In the genomic region with DNA sequence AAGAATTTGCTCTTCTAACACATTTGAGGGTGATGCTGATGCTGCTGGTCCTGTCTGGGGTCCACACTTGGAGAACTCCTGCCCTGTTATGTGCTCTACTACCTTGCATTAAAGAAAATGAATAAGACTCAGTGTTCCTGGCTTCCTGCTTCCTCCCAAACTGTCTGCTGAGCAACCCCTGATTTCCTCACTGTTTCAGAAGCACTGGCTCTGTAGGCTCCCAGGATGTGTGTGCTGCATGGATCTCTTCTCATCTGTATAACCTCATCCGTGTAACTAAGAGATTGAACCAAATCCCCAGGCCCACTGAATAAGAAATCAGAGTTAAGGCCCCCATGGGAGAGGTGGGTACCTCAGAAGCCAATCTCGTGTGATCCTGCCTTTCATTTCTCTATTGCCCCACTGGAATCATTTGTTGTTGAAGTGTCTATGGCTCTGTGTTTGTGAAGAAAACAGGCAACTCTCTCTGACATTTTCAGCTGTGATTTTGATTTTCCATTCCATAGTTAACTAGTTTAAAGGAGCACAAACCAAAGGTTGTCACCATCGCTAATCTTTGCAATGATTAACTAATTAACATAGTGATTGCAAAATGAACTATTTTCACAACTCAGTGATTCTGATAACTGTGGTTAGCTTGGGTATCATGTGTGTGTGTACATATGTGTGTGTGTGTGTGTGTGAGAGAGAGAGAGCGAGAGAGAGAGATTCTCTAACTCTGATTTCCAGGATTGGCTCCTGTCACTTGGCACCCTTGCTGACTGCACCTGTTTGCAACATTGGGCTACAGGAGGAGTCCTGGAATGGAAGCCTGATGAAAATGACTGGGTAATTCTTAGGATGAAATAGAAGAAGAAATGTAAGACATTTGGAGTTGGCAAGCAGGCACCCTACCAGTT, we compare ENCODE assay signal across 12 cellular contexts.
"Had no signal": no experiment of that assay in that cellular context is flagged by ENCODE, and none has a peak within 500 bp of the region (broad histone marks: within the 10 kb centered on the region; RNA-seq: fewer than 3 reads in every experiment).

No MANE protein-coding gene starts in this region.

- H3K4me1 Mint-ChIP-seq: activated CD4-positive, alpha-beta memory T cell treated with anti-CD3 and anti-CD28 coated beads, Interleukin-2, amount 10 ng/mL, durations not matched to agents 7 days and 5 days had no signal

- DNase-seq: activated CD4-positive, alpha-beta memory T cell treated with anti-CD3 and anti-CD28 coated beads, Interleukin-2, amount 10 ng/mL, durations not matched to agents 7 days and 5 days; activated CD8-positive, alpha-beta memory T cell treated with anti-CD3 and anti-CD28 coated beads, Interleukin-2, amount 50 U/mL, for 4 hours; colonic mucosa; lower lobe of right lung; midbrain; naive B cell; stimulated activated CD4-positive, alpha-beta T cell treated with anti-CD3 and anti-CD28 coated beads, Interleukin-4, amount 100 ng/mL, for 4 hours; uterus had no signal

- H3K4me1 ChIP-seq: colonic mucosa, lower lobe of right lung, prostate gland, uterus had no signal

- H3K4me3 Mint-ChIP-seq: activated CD4-positive, alpha-beta memory T cell treated with anti-CD3 and anti-CD28 coated beads, Interleukin-2, amount 10 ng/mL, durations not matched to agents 7 days and 5 days had no signal

- H3K36me3 ChIP-seq: colonic mucosa, lower lobe of right lung, prostate gland, uterus had no signal

- ATAC-seq: lower lobe of right lung had no signal

- H3K27me3 Mint-ChIP-seq: activated CD4-positive, alpha-beta memory T cell treated with anti-CD3 and anti-CD28 coated beads, Interleukin-2, amount 10 ng/mL, durations not matched to agents 7 days and 5 days; naive B cell had no signal

- H3K27me3 ChIP-seq: colonic mucosa, uterus had no signal

- H3K9me3 ChIP-seq: colonic mucosa, lower lobe of right lung, prostate gland had no signal

- H3K27ac ChIP-seq: colonic mucosa, lower lobe of right lung, prostate gland, uterus, VCaP had no signal

- FAIRE-seq: endothelial cell of umbilical vein, frontal cortex had no signal

- H3K4me3 ChIP-seq: colonic mucosa, lower lobe of right lung, prostate gland, uterus had no signal

- H3K27ac Mint-ChIP-seq: activated CD4-positive, alpha-beta memory T cell treated with anti-CD3 and anti-CD28 coated beads, Interleukin-2, amount 10 ng/mL, durations not matched to agents 7 days and 5 days had no signal

- H3K9me3 Mint-ChIP-seq: activated CD4-positive, alpha-beta memory T cell treated with anti-CD3 and anti-CD28 coated beads, Interleukin-2, amount 10 ng/mL, durations not matched to agents 7 days and 5 days had no signal
